In genomic region chr4:7073526-7074390, GRCh38 we compare ENCODE assay signal across 8 cellular contexts. TPM values are rescaled to one million over a fixed set of nuclear protein-coding genes. Genes with fewer than 3 reads are reported as not detected.
DNase-seq lines count a peak whose midpoint lies in the region; ATAC-seq, FAIRE-seq and TF ChIP-seq lines count a peak whose summit lies in the region.
"Had no signal": no experiment of that assay in that cellular context is flagged by ENCODE, and none has a peak within 500 bp of the region (broad histone marks: within the 10 kb centered on the region; RNA-seq: fewer than 3 reads in every experiment).

No MANE protein-coding gene starts in this region.

- peaks cover 13% of the 10 kb centered on the region for H3K4me1 Mint-ChIP-seq in activated T-helper 1 cell treated with anti-CD3 and anti-CD28 coated beads, Interleukin-12 subunit alpha, Interleukin-12 subunit beta, Interleukin-2, Interleukin-4 antibody, amounts not matched to agents 30 ng/mL and 10 ng/mL and 1 ng/mL, durations not matched to agents 14 hours and 24 hours and 36 hours (ENCODE audit: low read depth)

- intact Hi-C loops in activated T-helper 1 cell treated with anti-CD3 and anti-CD28 coated beads, Interleukin-12 subunit alpha, Interleukin-12 subunit beta, Interleukin-2, Interleukin-4 antibody, amounts not matched to agents 30 ng/mL and 10 ng/mL and 1 ng/mL, durations not matched to agents 14 hours and 24 hours and 36 hours (cut with micrococcal nuclease), result loop anchor here (10.0 kb wide), 1 partner anchor 499 kb away; the partner anchor contains the start of gene MAN2B2

- H4K20me1 ChIP-seq in hepatocyte (ENCODE audit: insufficient read depth, poor library complexity, severe bottlenecking), result no peaks in the 10 kb centered on the region

- H3K27me3 Mint-ChIP-seq in activated T-helper 1 cell treated with anti-CD3 and anti-CD28 coated beads, Interleukin-12 subunit alpha, Interleukin-12 subunit beta, Interleukin-2, Interleukin-4 antibody, amounts not matched to agents 30 ng/mL and 10 ng/mL and 1 ng/mL, durations not matched to agents 14 hours and 24 hours and 36 hours (ENCODE audit: insufficient read depth), result peaks cover 18% of the 10 kb centered on the region

- no peak overlapping the region for H3K27ac ChIP-seq in hepatocyte
- H3K27ac ChIP-seq: KMS-11 had no signal

- ATAC-seq in GM19324 (IDR thresholded peaks at IDR 0.05; ENCODE audit: low FRiP score, unreplicated experiment) (no peak), HG03520 (IDR thresholded peaks at IDR 0.05; ENCODE audit: unreplicated experiment) (no peak)

- H3K4me1 ChIP-seq in hepatocyte (ENCODE audit: insufficient read depth), result peaks cover 5% of the 10 kb centered on the region

- H3K79me2 ChIP-seq in hepatocyte, result peaks cover 6% of the 10 kb centered on the region

- H3K9me2 ChIP-seq in hepatocyte (replicated peaks; ENCODE audit: insufficient read depth), result no peaks in the 10 kb centered on the region

- in situ Hi-C loops in SK-MEL-5 (cut with HindIII; ENCODE audit: low pct_unique_long_range_greater_than_20kb, low sequenced_read_pairs), result no loop called here

- no peaks in the 10 kb centered on the region for H3K9me3 ChIP-seq in hepatocyte (ENCODE audit: low read depth)

- no peak overlapping the region for H3K4me3 ChIP-seq in Jurkat, Clone E6-1 (ENCODE audit: low read length)
- no peak overlapping the region for H3K4me3 ChIP-seq in hepatocyte

- H3K27ac Mint-ChIP-seq in activated T-helper 1 cell treated with anti-CD3 and anti-CD28 coated beads, Interleukin-12 subunit alpha, Interleukin-12 subunit beta, Interleukin-2, Interleukin-4 antibody, amounts not matched to agents 30 ng/mL and 10 ng/mL and 1 ng/mL, durations not matched to agents 14 hours and 24 hours and 36 hours, result no peak overlapping the region

- no peak overlapping the region for H2AFZ ChIP-seq in hepatocyte

- no peaks in the 10 kb centered on the region for H3K36me3 ChIP-seq in hepatocyte (replicated peaks; ENCODE audit: insufficient read depth, low read depth)

- TF ChIP-seq CTCF in hepatocyte (IDR thresholded peaks at IDR 0.05; ENCODE audit: poor library complexity), result no peak

- no peak overlapping the region for H3K4me2 ChIP-seq in hepatocyte
- H3K4me2 ChIP-seq: KMS-11 had no signal

- H3K27me3 ChIP-seq in hepatocyte, result no peaks in the 10 kb centered on the region

- peak; percentile 65 for FAIRE-seq in G401.6 (lab: Jason Lieb, UNC)

- no peaks in the 10 kb centered on the region for H3K36me3 Mint-ChIP-seq in activated T-helper 1 cell treated with anti-CD3 and anti-CD28 coated beads, Interleukin-12 subunit alpha, Interleukin-12 subunit beta, Interleukin-2, Interleukin-4 antibody, amounts not matched to agents 30 ng/mL and 10 ng/mL and 1 ng/mL, durations not matched to agents 14 hours and 24 hours and 36 hours (ENCODE audit: low read depth)

- DNase-seq in Jurkat, Clone E6-1 (ENCODE audit: low read depth, low spot score), result peak; percentile 31
- DNase-seq in SK-MEL-5 (ENCODE audit: low read depth, low spot score) (peak; percentile 82), hepatocyte (ENCODE audit: low spot score) (peak; percentile 56)
- DNase-seq in activated T-helper 1 cell treated with anti-CD3 and anti-CD28 coated beads, Interleukin-12 subunit alpha, Interleukin-12 subunit beta, Interleukin-2, Interleukin-4 antibody, amounts not matched to agents 30 ng/mL and 10 ng/mL and 1 ng/mL, durations not matched to agents 14 hours and 24 hours and 36 hours (ENCODE audit: low spot score), result no peak

- no peaks in the 10 kb centered on the region for H3K9me3 Mint-ChIP-seq in activated T-helper 1 cell treated with anti-CD3 and anti-CD28 coated beads, Interleukin-12 subunit alpha, Interleukin-12 subunit beta, Interleukin-2, Interleukin-4 antibody, amounts not matched to agents 30 ng/mL and 10 ng/mL and 1 ng/mL, durations not matched to agents 14 hours and 24 hours and 36 hours

- 76% methylated on average over 18 of the region's 18 CpGs for WGBS in hepatocyte (ENCODE audit: low lambda C conversion rate, missing lambda C conversion rate)

- H3K4me3 Mint-ChIP-seq in activated T-helper 1 cell treated with anti-CD3 and anti-CD28 coated beads, Interleukin-12 subunit alpha, Interleukin-12 subunit beta, Interleukin-2, Interleukin-4 antibody, amounts not matched to agents 30 ng/mL and 10 ng/mL and 1 ng/mL, durations not matched to agents 14 hours and 24 hours and 36 hours, result no peak overlapping the region

RNA-seq across cellular contexts. Expression of gene GRPEL1, which starts 5.9 kb away (rescaled TPM):
- 106 TPM for polyA plus RNA-seq in Jurkat, Clone E6-1 (2012; ENCODE audit: insufficient read depth, insufficient read length)
- 69.6 and 70.6 TPM in 2 replicates for total RNA-seq in SK-MEL-5 (2014; rRNA removed; shearing (Covaris generic))
- 35.2 and 40.5 TPM in 2 replicates for polyA plus RNA-seq in SK-MEL-5 (2015; cell fraction: cytosol; rRNA removed)
- polyA plus RNA-seq in SK-MEL-5 (2015; cell fraction: nucleus; rRNA removed), result 11.1 and 15.6 TPM in 2 replicates
- total RNA-seq in hepatocyte, result 28.3 and 35.5 TPM in 2 replicates
- 53.9 and 56.5 TPM in 2 replicates for polyA plus RNA-seq in hepatocyte
- 106 and 115 TPM in 2 replicates for total RNA-seq in activated T-helper 1 cell treated with anti-CD3 and anti-CD28 coated beads, Interleukin-12 subunit alpha, Interleukin-12 subunit beta, Interleukin-2, Interleukin-4 antibody, amounts not matched to agents 30 ng/mL and 10 ng/mL and 1 ng/mL, durations not matched to agents 14 hours and 24 hours and 36 hours

RNA-seq across cellular contexts. Expression of gene TADA2B, which starts 30.6 kb away (rescaled TPM):
- polyA plus RNA-seq in Jurkat, Clone E6-1 (2012; ENCODE audit: insufficient read depth, insufficient read length), result 11.9 TPM
- 9.3 and 9.6 TPM in 2 replicates for total RNA-seq in SK-MEL-5 (2014; rRNA removed; shearing (Covaris generic))
- 13.6 and 17.6 TPM in 2 replicates for polyA plus RNA-seq in SK-MEL-5 (2015; cell fraction: cytosol; rRNA removed)
- 3.8 and 4.0 TPM in 2 replicates for polyA plus RNA-seq in SK-MEL-5 (2015; cell fraction: nucleus; rRNA removed)
- total RNA-seq in hepatocyte, result 15.4 and 18.5 TPM in 2 replicates
- polyA plus RNA-seq in hepatocyte, result 18.2 and 20.1 TPM in 2 replicates
- 15.2 and 16.8 TPM in 2 replicates for total RNA-seq in activated T-helper 1 cell treated with anti-CD3 and anti-CD28 coated beads, Interleukin-12 subunit alpha, Interleukin-12 subunit beta, Interleukin-2, Interleukin-4 antibody, amounts not matched to agents 30 ng/mL and 10 ng/mL and 1 ng/mL, durations not matched to agents 14 hours and 24 hours and 36 hours
